ENCODE assay signal across 8 cellular contexts in the genomic region with DNA sequence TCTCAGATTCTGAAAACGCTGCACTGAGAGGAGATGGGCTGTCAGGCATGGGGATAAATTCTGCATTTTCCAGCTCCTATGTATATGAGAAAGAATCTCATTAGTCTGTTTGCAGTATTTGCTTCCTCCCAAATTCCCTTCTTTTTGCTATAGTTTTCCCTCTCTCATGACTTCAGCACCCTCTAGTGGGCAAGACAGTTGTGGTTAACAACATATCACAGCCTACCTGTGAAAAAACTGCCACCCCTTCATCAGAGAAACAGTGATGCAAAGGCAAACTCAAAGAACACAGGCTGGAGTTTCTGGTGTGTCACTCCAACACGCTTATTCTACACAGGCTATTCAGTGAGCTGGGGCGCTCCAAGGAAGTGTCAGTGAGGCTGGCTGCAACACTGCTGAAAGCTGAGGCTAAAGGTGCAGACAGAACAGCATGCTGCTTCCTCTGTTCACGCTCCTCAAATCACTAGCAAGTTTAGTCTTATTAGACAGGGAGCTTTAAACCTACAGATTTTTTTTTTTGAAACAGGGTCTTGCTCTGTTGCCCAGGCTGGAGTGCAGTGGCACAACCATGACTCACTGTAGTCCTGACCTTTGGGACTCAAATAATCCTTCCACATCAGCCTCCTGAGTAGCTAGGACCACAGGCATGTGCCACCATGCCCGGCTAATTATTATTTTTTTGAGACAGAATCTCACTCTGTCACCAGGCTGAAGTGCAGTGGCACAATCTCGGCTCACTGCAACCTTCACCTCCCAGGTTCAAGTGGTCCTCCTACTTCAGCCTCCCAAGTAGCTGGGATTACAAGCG. TPM values are rescaled to one million over a fixed set of nuclear protein-coding genes. Genes with fewer than 3 reads are reported as not detected.
DNase-seq lines count a peak whose midpoint lies in the region; ATAC-seq, FAIRE-seq and TF ChIP-seq lines count a peak whose summit lies in the region.

No MANE protein-coding gene starts in this region.

- no peaks in the 10 kb centered on the region for H3K27me3 Mint-ChIP-seq in Calu3 (ENCODE audit: unreplicated experiment)

- BruUV-seq in Calu3 (replicated peaks; lab: Mats Ljungman, UMichigan): no TSS peak

- no peak overlapping the region for H3K4me3 Mint-ChIP-seq in Calu3 (ENCODE audit: low read depth, unreplicated experiment)

- H3K36me3 Mint-ChIP-seq in Calu3 (ENCODE audit: insufficient read depth, unreplicated experiment): peaks cover 17% of the 10 kb centered on the region
- no peaks in the 10 kb centered on the region for H3K36me3 Mint-ChIP-seq in activated naive CD4-positive, alpha-beta T cell treated with anti-CD3 and anti-CD28 coated beads, Interleukin-2, amount 50 U/mL, for 72 hours

- H3K9me3 ChIP-seq in NT2/D1 (ENCODE audit: insufficient read depth, low read length): no peaks in the 10 kb centered on the region
- H3K9me3 ChIP-seq in heart right ventricle: no peaks in the 10 kb centered on the region

- WGBS in heart right ventricle, 2 donors: 65 to 69% methylated on average over 7 of the region's 7 CpGs

- no peaks in the 10 kb centered on the region for H3K9me3 Mint-ChIP-seq in Calu3 (ENCODE audit: low read depth, unreplicated experiment)
- no peaks in the 10 kb centered on the region for H3K9me3 Mint-ChIP-seq in activated naive CD4-positive, alpha-beta T cell treated with anti-CD3 and anti-CD28 coated beads, Interleukin-2, amount 50 U/mL, for 72 hours

- TF ChIP-seq CTCF in Calu3 (IDR thresholded peaks at IDR 0.05; ENCODE audit: unreplicated experiment) (peak; percentile 68), heart right ventricle (IDR thresholded peaks at IDR 0.05) (peak; percentile 64 to 87 (median 77)), retinal pigment epithelial cell (conservative IDR thresholded peaks at IDR 0.05; ENCODE audit: low read depth, low read length) (peak; percentile 86)

- TF ChIP-seq POLR2A in GM12892 (IDR thresholded peaks at IDR 0.05; ENCODE audit: low read depth, low read length): no peak

- FAIRE-seq in GM12892 (lab: Jason Lieb, UNC): no peak

- H3K27ac ChIP-seq in heart right ventricle: no peak overlapping the region

- no peak overlapping the region for H3K4me3 ChIP-seq in NT2/D1 (ENCODE audit: insufficient read length, low read depth)
- H3K4me3 ChIP-seq in heart right ventricle: no peak overlapping the region
- no peak overlapping the region for H3K4me3 ChIP-seq in retinal pigment epithelial cell (ENCODE audit: low read length)

- H3K4me1 ChIP-seq in NT2/D1 (ENCODE audit: insufficient read depth, insufficient read length) (no peaks in the 10 kb centered on the region), heart right ventricle (no peaks in the 10 kb centered on the region)

- H3K4me1 Mint-ChIP-seq in Calu3 (ENCODE audit: low read depth, unreplicated experiment): no peaks in the 10 kb centered on the region

- H3K27me3 ChIP-seq in NT2/D1 (ENCODE audit: insufficient read depth, insufficient read length) (no peaks in the 10 kb centered on the region), heart right ventricle (no peaks in the 10 kb centered on the region)

- H3K9ac ChIP-seq in NT2/D1 (ENCODE audit: insufficient read length, low read depth): no peak overlapping the region

- DNase-seq in Calu3 (peak; percentile 64), HPDE6-E6E7 (ENCODE audit: extremely low spot score) (peak; percentile 52), NT2/D1 (ENCODE audit: low read depth, low spot score) (peak; percentile 38), heart right ventricle (peak in 1 of 2 donors; percentile 61), retinal pigment epithelial cell (ENCODE audit: low read depth) (no peak), GM12892 (ENCODE audit: insufficient read length) (no peak)
- peak in 1 of 2 donors; percentile 55 for DNase-seq in activated naive CD4-positive, alpha-beta T cell treated with anti-CD3 and anti-CD28 coated beads, Interleukin-2, amount 50 U/mL, for 72 hours (ENCODE audit: low spot score in 2 of 2)

- peak; percentile 61 to 73 for ATAC-seq in activated naive CD4-positive, alpha-beta T cell treated with anti-CD3 and anti-CD28 coated beads, Interleukin-2, amount 50 U/mL, for 72 hours
- peak in 7 of 8 donors; percentile 42 to 79 (median 68) for ATAC-seq in heart right ventricle
- ATAC-seq in HG03439 (IDR thresholded peaks at IDR 0.05; ENCODE audit: unreplicated experiment): no peak

- CTCF ChIA-PET in Calu3 (lab: Charles Lee): interaction anchor here (0.7 to 2.3 kb wide), 4 partner anchors 143 to 228 kb away, joined by 3 to 15 read pairs (median 6); no protein-coding TSS in a partner anchor

- H3K27ac Mint-ChIP-seq in Calu3 (ENCODE audit: unreplicated experiment): no peak overlapping the region
- no peak overlapping the region for H3K27ac Mint-ChIP-seq in activated naive CD4-positive, alpha-beta T cell treated with anti-CD3 and anti-CD28 coated beads, Interleukin-2, amount 50 U/mL, for 72 hours

- H3K36me3 ChIP-seq in NT2/D1 (ENCODE audit: insufficient read depth, insufficient read length, low read length) (peaks cover 65% of the 10 kb centered on the region), heart right ventricle (peaks cover 0 to 100% (median 73%) of the 10 kb centered on the region in 9 donors)

- intact Hi-C loops in Calu3 (cut with micrococcal nuclease; ENCODE audit: unreplicated experiment): loop anchor here (1.0 to 10.0 kb wide), 4 partner anchors 64 to 228 kb away; no protein-coding TSS in a partner anchor
- intact Hi-C loops in heart right ventricle (cut with DNase I): loop anchor here (1.0 to 10.0 kb wide), 12 partner anchors 141 to 228 kb away; no protein-coding TSS in a partner anchor

RNA-seq across cellular contexts. Expression of gene ZC2HC1C, which starts 19.3 kb away (rescaled TPM):
- total RNA-seq in Calu3 (2022): 5.1 and 5.3 TPM in 2 replicates
- total RNA-seq in activated naive CD4-positive, alpha-beta T cell treated with anti-CD3 and anti-CD28 coated beads, Interleukin-2, amount 50 U/mL, for 72 hours: 1 to 10 TPM; 1.5 to 1.8 TPM
- total RNA-seq in heart right ventricle: 10 to 100 TPM in 3 of 10 donors, 1 to 10 TPM in 7; 4.6 to 12.4 (median 8.9) TPM
- 10 to 100 TPM in 1 of 2 donors, 1 to 10 TPM in 1; 3.7 to 14.6 TPM for polyA plus RNA-seq in heart right ventricle
- 2.2 TPM for polyA plus RNA-seq in GM12892 (2012; ENCODE audit: missing spikeins)

RNA-seq across cellular contexts. Expression of gene ACYP1, which starts 24.9 kb away (rescaled TPM):
- total RNA-seq in Calu3 (2022): 27.4 and 33.2 TPM in 2 replicates
- 10 to 100 TPM; 33.9 to 58.6 TPM for total RNA-seq in activated naive CD4-positive, alpha-beta T cell treated with anti-CD3 and anti-CD28 coated beads, Interleukin-2, amount 50 U/mL, for 72 hours
- 10 to 100 TPM in 5 of 10 donors, 1 to 10 TPM in 5; 7.9 to 12.6 (median 10.0) TPM for total RNA-seq in heart right ventricle
- polyA plus RNA-seq in heart right ventricle: 10 to 100 TPM; 13.6 to 34.9 TPM
- polyA plus RNA-seq in GM12892 (2012; ENCODE audit: missing spikeins): 38.1 TPM

RNA-seq across cellular contexts. Expression of gene MLH3, which starts 37.5 kb away (rescaled TPM):
- total RNA-seq in Calu3 (2022): 24.7 and 25.0 TPM in 2 replicates
- total RNA-seq in activated naive CD4-positive, alpha-beta T cell treated with anti-CD3 and anti-CD28 coated beads, Interleukin-2, amount 50 U/mL, for 72 hours: 10 to 100 TPM; 28.7 to 32.9 TPM
- 10 to 100 TPM; 14.7 to 21.6 (median 18.7) TPM for total RNA-seq in heart right ventricle
- 10 to 100 TPM in 1 of 2 donors, 1 to 10 TPM in 1; 8.4 to 15.7 TPM for polyA plus RNA-seq in heart right ventricle
- polyA plus RNA-seq in GM12892 (2012; ENCODE audit: missing spikeins): 15.6 TPM

RNA-seq across cellular contexts. Expression of gene NEK9, which starts 38.1 kb away (rescaled TPM):
- 63.4 and 65.4 TPM in 2 replicates for total RNA-seq in Calu3 (2022)
- 10 to 100 TPM; 47.9 to 63.1 TPM for total RNA-seq in activated naive CD4-positive, alpha-beta T cell treated with anti-CD3 and anti-CD28 coated beads, Interleukin-2, amount 50 U/mL, for 72 hours
- total RNA-seq in heart right ventricle: 100 to 1,000 TPM in 9 of 10 donors, 10 to 100 TPM in 1; 97.8 to 138 (median 115) TPM
- polyA plus RNA-seq in heart right ventricle: 10 to 100 TPM; 26.9 to 51.3 TPM
- 44.0 TPM for polyA plus RNA-seq in GM12892 (2012; ENCODE audit: missing spikeins)

Comparison
In these comparisons a context has a peak if more than half of its experiments do, and no peak if none do; other contexts are left out.
1. DNase-seq: peak in Calu3 (single experiment), HPDE6-E6E7 (single experiment) and NT2/D1 (single experiment); none in retinal pigment epithelial cell (single experiment) and GM12892 (single experiment).
2. Peak in every context shown above with its lines, with median percentiles within 50 percentile points of each other: CTCF ChIP-seq.